Comparison of ENCODE assay signal across 1 cellular context in the genomic region with DNA sequence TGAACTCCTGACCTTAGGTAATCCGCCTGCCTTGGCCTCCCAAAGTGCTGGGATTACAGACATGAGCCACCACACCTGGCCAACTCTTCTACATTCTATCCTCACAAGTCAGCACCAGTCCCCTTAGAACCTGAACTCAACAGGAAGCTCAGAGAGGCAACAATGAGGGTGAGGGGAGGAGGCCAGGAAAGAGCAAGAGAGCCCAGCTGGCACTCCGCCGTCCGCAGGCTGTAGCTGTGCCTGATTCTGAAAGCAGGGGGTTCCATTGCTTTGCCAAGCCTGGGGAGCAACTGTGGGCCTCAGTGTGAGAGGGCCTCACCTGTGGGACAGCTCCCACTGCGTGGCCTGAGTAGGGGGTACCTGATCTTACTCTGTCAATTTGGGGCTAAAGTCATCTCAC.
TF ChIP-seq lines count a peak whose summit lies in the region.

No MANE protein-coding gene starts in this region.

TF ChIP-seq in GM23338, 12 proteins besides CTCF, POLR2A, EP300 and RAD21:
- no peak for TF ChIP-seq NANOG (IDR thresholded peaks at IDR 0.05; ENCODE audit: borderline replicate concordance)
- TF ChIP-seq, protein P1, sequence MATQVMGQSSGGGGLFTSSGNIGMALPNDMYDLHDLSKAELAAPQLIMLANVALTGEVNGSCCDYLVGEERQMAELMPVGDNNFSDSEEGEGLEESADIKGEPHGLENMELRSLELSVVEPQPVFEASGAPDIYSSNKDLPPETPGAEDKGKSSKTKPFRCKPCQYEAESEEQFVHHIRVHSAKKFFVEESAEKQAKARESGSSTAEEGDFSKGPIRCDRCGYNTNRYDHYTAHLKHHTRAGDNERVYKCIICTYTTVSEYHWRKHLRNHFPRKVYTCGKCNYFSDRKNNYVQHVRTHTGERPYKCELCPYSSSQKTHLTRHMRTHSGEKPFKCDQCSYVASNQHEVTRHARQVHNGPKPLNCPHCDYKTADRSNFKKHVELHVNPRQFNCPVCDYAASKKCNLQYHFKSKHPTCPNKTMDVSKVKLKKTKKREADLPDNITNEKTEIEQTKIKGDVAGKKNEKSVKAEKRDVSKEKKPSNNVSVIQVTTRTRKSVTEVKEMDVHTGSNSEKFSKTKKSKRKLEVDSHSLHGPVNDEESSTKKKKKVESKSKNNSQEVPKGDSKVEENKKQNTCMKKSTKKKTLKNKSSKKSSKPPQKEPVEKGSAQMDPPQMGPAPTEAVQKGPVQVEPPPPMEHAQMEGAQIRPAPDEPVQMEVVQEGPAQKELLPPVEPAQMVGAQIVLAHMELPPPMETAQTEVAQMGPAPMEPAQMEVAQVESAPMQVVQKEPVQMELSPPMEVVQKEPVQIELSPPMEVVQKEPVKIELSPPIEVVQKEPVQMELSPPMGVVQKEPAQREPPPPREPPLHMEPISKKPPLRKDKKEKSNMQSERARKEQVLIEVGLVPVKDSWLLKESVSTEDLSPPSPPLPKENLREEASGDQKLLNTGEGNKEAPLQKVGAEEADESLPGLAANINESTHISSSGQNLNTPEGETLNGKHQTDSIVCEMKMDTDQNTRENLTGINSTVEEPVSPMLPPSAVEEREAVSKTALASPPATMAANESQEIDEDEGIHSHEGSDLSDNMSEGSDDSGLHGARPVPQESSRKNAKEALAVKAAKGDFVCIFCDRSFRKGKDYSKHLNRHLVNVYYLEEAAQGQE (IDR thresholded peaks at IDR 0.05; ENCODE audit: unreplicated experiment), result no peak
- no peak for TF ChIP-seq CREB1 (CRISPR knock-in tag; IDR thresholded peaks at IDR 0.05; ENCODE audit: low read depth)
- TF ChIP-seq STAT1 (IDR thresholded peaks at IDR 0.05; ENCODE audit: unreplicated experiment), result no peak
- TF ChIP-seq ZNF114 (CRISPR knock-in tag; IDR thresholded peaks at IDR 0.05), result no peak
- TF ChIP-seq POLR2AphosphoS5 (IDR thresholded peaks at IDR 0.05; ENCODE audit: low read depth), result no peak
- no peak for TF ChIP-seq JUNB (IDR thresholded peaks at IDR 0.05; ENCODE audit: unreplicated experiment)
